ENCODE assay signal across 30 cellular contexts in the genomic region with DNA sequence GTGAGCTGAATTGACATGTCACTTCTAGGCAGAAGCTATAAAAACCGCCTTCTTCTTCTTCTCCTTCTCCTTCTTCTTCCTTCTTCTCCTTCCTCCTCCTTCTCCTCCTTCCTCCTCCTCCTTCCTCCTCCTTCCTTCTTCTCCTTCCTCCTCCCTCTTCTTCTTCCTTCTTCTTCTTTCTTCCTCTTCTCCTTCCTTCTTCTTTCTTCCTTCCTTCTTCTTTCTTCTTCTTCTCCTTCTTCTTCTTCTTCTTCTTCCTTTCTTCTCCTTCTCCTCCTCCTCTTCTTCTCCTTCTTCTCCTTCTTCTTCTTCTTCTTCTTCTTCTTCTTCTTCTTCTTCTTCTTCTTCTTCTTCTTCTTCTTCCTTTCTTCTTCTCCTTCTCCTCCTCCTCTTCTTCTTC.
"Had no signal": no experiment of that assay in that cellular context is flagged by ENCODE, and none has a peak within 500 bp of the region (broad histone marks: within the 10 kb centered on the region; RNA-seq: fewer than 3 reads in every experiment).

No MANE protein-coding gene starts in this region.

- H3K9ac ChIP-seq: SK-N-SH had no signal

- H3K9me3 Mint-ChIP-seq: activated CD4-positive, alpha-beta T cell treated with anti-CD3 and anti-CD28 coated beads, Interleukin-2, amount 10 ng/mL, durations not matched to agents 24 days and 14 days; activated CD8-positive, alpha-beta T cell treated with anti-CD3 and anti-CD28 coated beads for 36 hours; activated naive CD4-positive, alpha-beta T cell treated with anti-CD3 and anti-CD28 coated beads, Interleukin-2, amount 10 ng/mL, durations not matched to agents 7 days and 5 days; activated T-helper 1 cell treated with anti-CD3 and anti-CD28 coated beads, Interleukin-12 subunit alpha, Interleukin-12 subunit beta, Interleukin-2, Interleukin-4 antibody, amounts not matched to agents 30 ng/mL and 10 ng/mL and 1 ng/mL, durations not matched to agents 14 hours and 24 hours and 36 hours; T-cell had no signal

- H3K27me3 ChIP-seq: body of pancreas, breast epithelium, Peyer's patch, SJSA1 had no signal

- H3K4me1 ChIP-seq: breast epithelium, SJSA1 had no signal

- H3K27ac Mint-ChIP-seq: activated CD4-positive, alpha-beta T cell treated with anti-CD3 and anti-CD28 coated beads, Interleukin-2, amount 10 ng/mL, durations not matched to agents 24 days and 14 days; activated CD8-positive, alpha-beta T cell treated with anti-CD3 and anti-CD28 coated beads for 36 hours; activated naive CD4-positive, alpha-beta T cell treated with anti-CD3 and anti-CD28 coated beads, Interleukin-2, amount 10 ng/mL, durations not matched to agents 7 days and 5 days; activated naive CD8-positive, alpha-beta T cell; activated T-helper 1 cell treated with anti-CD3 and anti-CD28 coated beads, Interleukin-12 subunit alpha, Interleukin-12 subunit beta, Interleukin-2, Interleukin-4 antibody, amounts not matched to agents 30 ng/mL and 10 ng/mL and 1 ng/mL, durations not matched to agents 14 hours and 24 hours and 36 hours; T-cell; T-helper 17 cell had no signal

- H3K27ac ChIP-seq: body of pancreas, breast epithelium, Peyer's patch, SJSA1 had no signal

- H3K36me3 Mint-ChIP-seq: activated naive CD4-positive, alpha-beta T cell treated with anti-CD3 and anti-CD28 coated beads, Interleukin-2, amount 10 ng/mL, durations not matched to agents 7 days and 5 days; activated naive CD8-positive, alpha-beta T cell; T-cell had no signal

- H3K4me3 ChIP-seq: body of pancreas, breast epithelium, Peyer's patch, SJSA1 had no signal

- H3K9me3 ChIP-seq: body of pancreas, breast epithelium, Peyer's patch, SJSA1, SK-N-SH had no signal

- H3K36me3 ChIP-seq: breast epithelium, Peyer's patch, SJSA1 had no signal

- H3K4me3 Mint-ChIP-seq: activated CD4-positive, alpha-beta T cell treated with anti-CD3 and anti-CD28 coated beads, Interleukin-2, amount 10 ng/mL, durations not matched to agents 24 days and 14 days; activated CD8-positive, alpha-beta T cell treated with anti-CD3 and anti-CD28 coated beads for 36 hours; activated naive CD4-positive, alpha-beta T cell treated with anti-CD3 and anti-CD28 coated beads, Interleukin-2, amount 10 ng/mL, durations not matched to agents 7 days and 5 days; activated naive CD8-positive, alpha-beta T cell; activated T-helper 1 cell treated with anti-CD3 and anti-CD28 coated beads, Interleukin-12 subunit alpha, Interleukin-12 subunit beta, Interleukin-2, Interleukin-4 antibody, amounts not matched to agents 30 ng/mL and 10 ng/mL and 1 ng/mL, durations not matched to agents 14 hours and 24 hours and 36 hours; T-cell; T-helper 17 cell had no signal

- H3K27me3 Mint-ChIP-seq: activated CD4-positive, alpha-beta T cell treated with anti-CD3 and anti-CD28 coated beads, Interleukin-2, amount 10 ng/mL, durations not matched to agents 24 days and 14 days; activated CD8-positive, alpha-beta T cell treated with anti-CD3 and anti-CD28 coated beads for 36 hours; activated naive CD8-positive, alpha-beta T cell; T-cell; T-helper 17 cell had no signal

- ATAC-seq: activated CD8-positive, alpha-beta T cell treated with anti-CD3 and anti-CD28 coated beads for 36 hours; body of pancreas; PC-3; T-cell; T-helper 17 cell had no signal

- DNase-seq: activated CD4-positive, alpha-beta T cell treated with anti-CD3 and anti-CD28 coated beads, Interleukin-2, amount 10 ng/mL, durations not matched to agents 24 days and 14 days; activated CD4-positive, alpha-beta T cell treated with anti-CD3 and anti-CD28 coated beads, Interleukin-2, amount 50 U/mL, for 4 hours; activated CD8-positive, alpha-beta T cell treated with anti-CD3 and anti-CD28 coated beads for 36 hours; activated effector memory CD4-positive, alpha-beta T cell treated with Interleukin-2 at 50 U/mL for 16 hours; activated naive CD4-positive, alpha-beta T cell treated with anti-CD3 and anti-CD28 coated beads, Interleukin-2, amount 10 ng/mL, durations not matched to agents 7 days and 5 days; activated T-cell treated with anti-CD3 and anti-CD28 coated beads, Interleukin-2, amount 50 U/mL, for 1 hour; body of pancreas; KG1; MM.1S; NCI-H1048; NCI-H1105 treated with DMSO at 0.1 percent for 48 hours; NCI-H1436; NCI-H1694; NCI-H1930; NCI-H2081 treated with DMSO at 0.1 percent for 48 hours; NCI-H226; NCI-H446 treated with DMSO at 0.1 percent for 48 hours; NCI-H524 treated with DMSO at 0.1 percent for 48 hours; PC-3; Peyer's patch; RPMI8226; SHP77 treated with DMSO at 0.1 percent for 48 hours; SK-N-SH; T-cell; T-helper 17 cell; T1000 had no signal

- H3K4me2 ChIP-seq: SK-N-SH had no signal
